In the genomic region with DNA sequence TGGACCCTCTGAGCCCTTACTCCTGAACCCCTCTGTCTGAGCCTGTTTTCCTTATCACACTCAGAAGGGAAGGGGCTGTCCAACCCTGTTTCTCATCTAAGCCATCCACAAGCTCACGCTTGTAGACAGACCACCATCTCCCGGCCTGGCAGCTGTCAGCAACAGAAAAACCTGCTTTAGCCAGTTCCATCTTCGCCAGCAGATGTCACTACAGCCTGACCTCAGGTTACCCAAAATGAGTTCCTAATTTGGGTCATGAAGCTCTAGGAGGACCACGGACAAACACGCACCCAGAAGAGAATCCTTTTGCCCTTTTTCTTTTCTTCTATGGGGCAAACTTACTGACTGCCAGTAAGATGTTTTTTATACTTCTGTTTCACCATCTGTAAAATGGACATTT, we compare ENCODE assay signal across 8 cellular contexts.
DNase-seq lines count a peak whose midpoint lies in the region; ATAC-seq and TF ChIP-seq lines count a peak whose summit lies in the region.

No MANE protein-coding gene starts in this region.

- H3K4me1 ChIP-seq in gastrocnemius medialis (no peaks in the 10 kb centered on the region), ovary (ENCODE audit: insufficient read depth) (no peaks in the 10 kb centered on the region)

- in situ Hi-C loops in gastrocnemius medialis (cut with MboI; ENCODE audit: low sequenced_read_pairs in 4 of 4), result no loop called here

- peaks cover 0 to 11% (median 0%) of the 10 kb centered on the region in 3 donors for H3K27me3 ChIP-seq in gastrocnemius medialis
- H3K27me3 ChIP-seq in ovary, result no peaks in the 10 kb centered on the region

- WGBS in ovary, 3 donors, result 59 to 72% (median 60%) methylated on average over 5 of the region's 5 CpGs

- DNase-seq in activated CD8-positive, alpha-beta memory T cell treated with anti-CD3 and anti-CD28 coated beads for 24 hours, result peak; percentile 58
- DNase-seq in activated CD8-positive, alpha-beta memory T cell treated with anti-CD3 and anti-CD28 coated beads, Interleukin-2, amount 50 U/mL, for 4 hours, result no peak
- DNase-seq in NCI-H526 treated with DMSO at 0.1 percent for 48 hours (lab: John Stamatoyannopoulos, UW) (peak; percentile 6), choroid plexus epithelial cell (ENCODE audit: low read depth) (peak; percentile 41), gastrocnemius medialis (no peak), HPDE6-E6E7 (ENCODE audit: extremely low spot score) (no peak), ovary (no peak), NCI-H2107 treated with DMSO at 0.1 percent for 48 hours (lab: John Stamatoyannopoulos, UW; ENCODE audit: unreplicated experiment) (no peak)

- TF ChIP-seq CTCF in choroid plexus epithelial cell (conservative IDR thresholded peaks at IDR 0.05; ENCODE audit: low read depth, low read length) (peak; percentile 59), gastrocnemius medialis (IDR thresholded peaks at IDR 0.05 in 4 of 5, conservative IDR thresholded peaks at IDR 0.05 in 1 of 5) (peak in 3 of 5 experiments; percentile 2 to 35 (median 23)), ovary (IDR thresholded peaks at IDR 0.05) (no peak)

- no peak for TF ChIP-seq POLR2A in gastrocnemius medialis (IDR thresholded peaks at IDR 0.05)
- TF ChIP-seq POLR2A in ovary (IDR thresholded peaks at IDR 0.05), result no peak

- no peaks in the 10 kb centered on the region for H3K36me3 ChIP-seq in gastrocnemius medialis
- no peaks in the 10 kb centered on the region for H3K36me3 ChIP-seq in ovary

- no peak for ATAC-seq in gastrocnemius medialis

- TF ChIP-seq EP300 in ovary (IDR thresholded peaks at IDR 0.05), result no peak

- H3K27ac ChIP-seq in gastrocnemius medialis (no peak overlapping the region), ovary (no peak overlapping the region)

- H3K4me3 ChIP-seq in choroid plexus epithelial cell (ENCODE audit: low read depth, low read length) (no peak overlapping the region), gastrocnemius medialis (no peak overlapping the region), ovary (no peak overlapping the region)

- H3K9me3 ChIP-seq in gastrocnemius medialis (no peaks in the 10 kb centered on the region), ovary (no peaks in the 10 kb centered on the region)

- intact Hi-C loops in gastrocnemius medialis (cut with DNase I; ENCODE audit: low total_unique reads), result no loop called here
- intact Hi-C loops in ovary (cut with DNase I), result no loop called here

Comparison
In these comparisons a context has a peak if more than half of its experiments do, and no peak if none do; other contexts are left out.
1. DNase-seq: peak in activated CD8-positive, alpha-beta memory T cell treated with anti-CD3 and anti-CD28 coated beads for 24 hours (single experiment), NCI-H526 treated with DMSO at 0.1 percent for 48 hours (single experiment) and choroid plexus epithelial cell (single experiment); none in activated CD8-positive, alpha-beta memory T cell treated with anti-CD3 and anti-CD28 coated beads, Interleukin-2, amount 50 U/mL, for 4 hours (single experiment), gastrocnemius medialis (0 of 2), HPDE6-E6E7 (single experiment), ovary (0 of 5) and NCI-H2107 treated with DMSO at 0.1 percent for 48 hours (single experiment).
2. CTCF ChIP-seq: peak in choroid plexus epithelial cell (single experiment) and gastrocnemius medialis (3 of 5); none in ovary (0 of 3).